21 cellular contexts compared by ENCODE assay signal in the genomic region with DNA sequence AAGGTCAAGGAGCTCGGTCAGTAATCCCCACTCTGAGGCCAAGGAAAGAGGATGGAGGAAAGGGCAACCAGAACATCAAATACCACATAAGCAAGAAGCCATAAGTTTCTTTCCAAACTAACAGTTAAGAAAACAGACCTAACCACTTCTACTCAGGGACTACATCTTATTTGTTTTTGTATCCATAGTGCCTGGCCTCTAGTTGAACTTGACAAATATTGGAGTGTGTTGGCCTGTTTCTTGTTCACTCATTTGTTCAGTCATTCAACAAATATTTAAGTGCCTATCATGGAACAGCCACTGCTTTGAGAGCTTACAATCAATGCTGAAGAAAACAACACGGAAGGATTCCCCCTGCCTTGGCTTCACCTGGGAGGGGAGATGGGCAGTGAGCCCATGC.
"Had no signal": no experiment of that assay in that cellular context is flagged by ENCODE, and none has a peak within 500 bp of the region (broad histone marks: within the 10 kb centered on the region; RNA-seq: fewer than 3 reads in every experiment).

No MANE protein-coding gene starts in this region.

- H3K4me1 ChIP-seq: testis had no signal

- H3K27ac Mint-ChIP-seq: natural killer cell; neural progenitor cell; stimulated activated naive B cell treated with anti-CD40 and anti-IgM and Interleukin-4, amounts not matched to agents 10 μg/mL and 1 μg/mL and 100 μg/mL, for 72 hours; stimulated activated naive CD8-positive, alpha-beta T cell treated with anti-CD3 and anti-CD28 coated beads, Interleukin-15, amount 100 ng/mL, for 72 hours had no signal

- H3K27ac ChIP-seq: coronary artery, heart left ventricle, left ventricle myocardium inferior, neural progenitor cell, ovary, right atrium auricular region, sigmoid colon, skin epidermis, testis, transverse colon had no signal

- H3K4me3 ChIP-seq: coronary artery, heart left ventricle, left ventricle myocardium inferior, neural progenitor cell, ovary, right atrium auricular region, sigmoid colon, skin epidermis, testis, transverse colon had no signal

- H3K9me3 Mint-ChIP-seq: natural killer cell; neural progenitor cell; stimulated activated naive B cell treated with anti-CD40 and anti-IgM and Interleukin-4, amounts not matched to agents 10 μg/mL and 1 μg/mL and 100 μg/mL, for 72 hours; stimulated activated naive CD8-positive, alpha-beta T cell treated with anti-CD3 and anti-CD28 coated beads, Interleukin-15, amount 100 ng/mL, for 72 hours had no signal

- DNase-seq: effector CD4-positive, alpha-beta T cell; foreskin melanocyte; heart left ventricle; hypothalamus; islet precursor cell; left ventricle myocardium inferior; mammary epithelial cell; natural killer cell; nucleus accumbens; ovary; sigmoid colon; stimulated activated CD4-positive, alpha-beta T cell treated with anti-CD3 and anti-CD28 coated beads, Interleukin-2, amount 100 ng/mL, for 24 hours; stimulated activated CD4-positive, alpha-beta T cell treated with anti-CD3 and anti-CD28 coated beads, Interleukin-4, amount 100 ng/mL, for 4 hours; stimulated activated naive B cell treated with anti-CD40 and anti-IgM and Interleukin-4, amounts not matched to agents 10 μg/mL and 1 μg/mL and 100 μg/mL, for 72 hours; stimulated activated naive CD8-positive, alpha-beta T cell treated with anti-CD3 and anti-CD28 coated beads, Interleukin-15, amount 100 ng/mL, for 72 hours; testis; transverse colon had no signal

- ATAC-seq: heart left ventricle; natural killer cell; stimulated activated naive B cell treated with anti-CD40 and anti-IgM and Interleukin-4, amounts not matched to agents 10 μg/mL and 1 μg/mL and 100 μg/mL, for 72 hours; stimulated activated naive CD8-positive, alpha-beta T cell treated with anti-CD3 and anti-CD28 coated beads, Interleukin-15, amount 100 ng/mL, for 72 hours had no signal

- H3K27me3 ChIP-seq: neural progenitor cell, ovary, right atrium auricular region, sigmoid colon, testis, transverse colon had no signal

- H3K36me3 ChIP-seq: heart left ventricle, left ventricle myocardium inferior, neural progenitor cell, ovary, right atrium auricular region, sigmoid colon, transverse colon had no signal

- H3K9ac ChIP-seq: neural progenitor cell had no signal

- H3K36me3 Mint-ChIP-seq: natural killer cell had no signal

- H3K9me3 ChIP-seq: heart left ventricle, left ventricle myocardium inferior, ovary, right atrium auricular region, sigmoid colon, testis, transverse colon had no signal
